ENCODE assay signal across 9 cellular contexts in the genomic region with DNA sequence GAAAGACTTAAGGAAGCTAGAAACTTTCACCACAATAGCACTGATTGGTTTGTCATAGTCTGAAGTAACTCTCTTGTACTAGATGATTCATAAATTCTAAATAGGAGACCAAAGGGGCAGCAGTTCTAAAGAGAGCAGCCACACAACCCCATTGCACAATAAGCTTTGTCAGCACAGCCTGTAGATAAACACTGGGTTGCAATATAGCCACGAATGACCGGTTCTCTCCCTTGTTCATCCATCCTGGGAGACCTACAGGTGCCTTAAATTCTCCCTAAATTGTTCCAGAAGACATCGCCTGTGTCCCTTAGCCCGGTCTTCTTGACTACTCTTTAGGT.
DNase-seq lines count a peak whose midpoint lies in the region; ATAC-seq and TF ChIP-seq lines count a peak whose summit lies in the region.
"Had no signal": no experiment of that assay in that cellular context is flagged by ENCODE, and none has a peak within 500 bp of the region (broad histone marks: within the 10 kb centered on the region; RNA-seq: fewer than 3 reads in every experiment).

No MANE protein-coding gene starts in this region.

- DNase-seq in AG04449 (ENCODE audit: low read depth, low spot score) (peak; percentile 44), HK-2 (ENCODE audit: unreplicated experiment) (peak; percentile 16), T1000 (lab: John Stamatoyannopoulos, UW) (peak; percentile 32), hepatocyte (ENCODE audit: low spot score) (peak; percentile 59), UCSD-AML1 (lab: John Stamatoyannopoulos, UW; ENCODE audit: unreplicated experiment) (no peak), germinal center (ENCODE audit: low spot score) (no peak), cerebellar cortex (ENCODE audit: low spot score) (no peak)
- DNase-seq: SHP77 had no signal

- H3K27me3 ChIP-seq in hepatocyte: no peaks in the 10 kb centered on the region

- H3K4me3 ChIP-seq in AG04449 (ENCODE audit: low read depth, low read length) (no peak overlapping the region), hepatocyte (no peak overlapping the region)

- CTCF ChIA-PET in AG04449 (lab: Yijun Ruan, JAX): interaction anchor here (1.0 to 6.4 kb wide), 7 partner anchors 12 to 576 kb away, joined by 3 to 84 read pairs (median 3); no protein-coding TSS in a partner anchor

- POLR2A ChIA-PET in AG04449 (lab: Yijun Ruan, JAX): no interaction called here

- H3K79me2 ChIP-seq in hepatocyte: no peaks in the 10 kb centered on the region

- ATAC-seq in HG03159 (IDR thresholded peaks at IDR 0.05; ENCODE audit: unreplicated experiment): no peak

- H3K4me2 ChIP-seq in hepatocyte: no peak overlapping the region

- H3K4me1 ChIP-seq in hepatocyte (ENCODE audit: insufficient read depth): peaks cover 8% of the 10 kb centered on the region

- no peaks in the 10 kb centered on the region for H3K36me3 ChIP-seq in hepatocyte (replicated peaks; ENCODE audit: insufficient read depth, low read depth)

- H4K20me1 ChIP-seq in hepatocyte (ENCODE audit: insufficient read depth, poor library complexity, severe bottlenecking): no peaks in the 10 kb centered on the region

- no peaks in the 10 kb centered on the region for H3K9me3 ChIP-seq in hepatocyte (ENCODE audit: low read depth)

- no peak overlapping the region for H2AFZ ChIP-seq in hepatocyte

- no peak overlapping the region for H3K27ac ChIP-seq in hepatocyte

- 67% methylated on average over 4 of the region's 4 CpGs for WGBS in hepatocyte (ENCODE audit: low lambda C conversion rate, missing lambda C conversion rate)

- H3K9me2 ChIP-seq in hepatocyte (replicated peaks; ENCODE audit: insufficient read depth): no peaks in the 10 kb centered on the region

- TF ChIP-seq CTCF in AG04449 (IDR thresholded peaks at IDR 0.05; ENCODE audit: insufficient read depth, low read length, missing control alignments) (no peak), hepatocyte (IDR thresholded peaks at IDR 0.05; ENCODE audit: poor library complexity) (no peak)

Comparison
In these comparisons a context has a peak if more than half of its experiments do, and no peak if none do; other contexts are left out.
1. DNase-seq: peak in AG04449 (single experiment), HK-2 (single experiment), T1000 (single experiment) and hepatocyte (single experiment); none in UCSD-AML1 (single experiment), germinal center (single experiment) and cerebellar cortex (single experiment).